ENCODE assay signal across 19 cellular contexts in the genomic region with DNA sequence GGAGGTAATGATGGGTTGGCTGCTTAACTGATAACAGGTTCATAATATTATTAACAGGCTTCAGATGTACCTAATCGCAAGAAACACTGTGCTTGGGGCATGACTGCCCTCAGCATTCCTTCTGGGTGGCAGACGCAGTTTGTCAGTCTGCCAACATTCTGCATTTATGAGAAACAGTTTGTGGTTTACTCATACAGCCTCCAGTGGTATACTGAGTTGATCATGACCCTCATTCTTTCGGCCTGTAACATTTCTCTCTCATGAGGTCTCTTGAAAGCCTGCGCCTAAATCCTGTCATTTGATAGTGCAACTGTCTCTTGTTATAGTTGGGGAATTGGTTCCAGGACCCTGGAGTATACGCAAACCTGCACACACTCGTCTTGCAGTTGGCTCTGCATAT. TPM values are rescaled to one million over a fixed set of nuclear protein-coding genes. Genes with fewer than 3 reads are reported as not detected.
A peak's percentile ranks its signal among the peaks of the same experiment; 100 is the strongest.
DNase-seq lines count a peak whose midpoint lies in the region; ATAC-seq and TF ChIP-seq lines count a peak whose summit lies in the region.
"Had no signal": no experiment of that assay in that cellular context is flagged by ENCODE, and none has a peak within 500 bp of the region (broad histone marks: within the 10 kb centered on the region; RNA-seq: fewer than 3 reads in every experiment).

No MANE protein-coding gene starts in this region.

- POLR2A ChIA-PET in PC-3 (lab: Charles Lee; ENCODE audit: unreplicated experiment), result no interaction called here

- CTCF ChIA-PET in PC-3 (lab: Charles Lee), result no interaction called here

- H3K9me2 ChIP-seq in PC-3 (replicated peaks; ENCODE audit: low read length), result no peaks in the 10 kb centered on the region

- no peak overlapping the region for H2AFZ ChIP-seq in PC-3 (ENCODE audit: low read length)

- H3K27ac ChIP-seq in PC-3 (ENCODE audit: low read length), result no peak overlapping the region
- H3K27ac ChIP-seq: psoas muscle had no signal

- intact Hi-C loops in PC-3 (cut with micrococcal nuclease), result no loop called here

- no peaks in the 10 kb centered on the region for H3K36me3 ChIP-seq in PC-3 (ENCODE audit: low read depth, low read length)

- TF ChIP-seq CTCF in PC-3 (conservative IDR thresholded peaks at IDR 0.05; ENCODE audit: low read depth, low read length), result no peak

- DNase-seq in Daoy (ENCODE audit: low read depth), result peak; percentile 24
- peak; percentile 82 for DNase-seq in PC-3
- DNase-seq in astrocyte of the hippocampus (ENCODE audit: low read depth, low spot score), result peak; percentile 86
- peak; percentile 11 for DNase-seq in kidney glomerular epithelial cell (lab: John Stamatoyannopoulos, UW)
- DNase-seq in pons (ENCODE audit: low spot score), result no peak
- no peak for DNase-seq in ecto neural progenitor cell (ENCODE audit: low spot score)
- no peak for DNase-seq in iPS-NIHi7 (ENCODE audit: extremely low spot score)
- DNase-seq: activated CD4-positive, alpha-beta T cell treated with anti-CD3 and anti-CD28 coated beads for 48 hours; activated T-cell treated with anti-CD3 and anti-CD28 coated beads, Interleukin-2, amount 50 U/mL, for 24 hours; amygdala; DMS53; head of caudate nucleus; Karpas-422; left cardiac atrium; NCI-H2029; psoas muscle; T-helper 1 cell had no signal

- ATAC-seq in PC-3, result peak; percentile 42
- no peak for ATAC-seq in HG02938 (IDR thresholded peaks at IDR 0.05; ENCODE audit: unreplicated experiment)
- ATAC-seq: GM12878, left cardiac atrium, psoas muscle had no signal

- no peaks in the 10 kb centered on the region for H3K9me3 ChIP-seq in PC-3 (ENCODE audit: low read length)
- H3K9me3 ChIP-seq: psoas muscle had no signal

- no peak overlapping the region for H3K9ac ChIP-seq in PC-3 (ENCODE audit: low read length)

- H3F3A ChIP-seq in PC-3 (ENCODE audit: low read length, unreplicated experiment), result no peaks in the 10 kb centered on the region

- no peaks in the 10 kb centered on the region for H4K20me1 ChIP-seq in PC-3 (ENCODE audit: low read length)

- peaks cover 8% of the 10 kb centered on the region for H3K4me1 ChIP-seq in PC-3 (ENCODE audit: insufficient read depth, low read length)

- peaks cover under 1% of the 10 kb centered on the region; the same call in 1 of the 2 replicates for H3K79me2 ChIP-seq in PC-3 (ENCODE audit: low read length)

- no peaks in the 10 kb centered on the region for H3K27me3 ChIP-seq in PC-3 (ENCODE audit: low read length)

- H3K4me2 ChIP-seq in PC-3 (ENCODE audit: low read length), result no peak overlapping the region

- BruUV-seq in PC-3 (replicated peaks; lab: Mats Ljungman, UMichigan), result no TSS peak

- no peak overlapping the region for H3K4me3 ChIP-seq in PC-3 (ENCODE audit: low read length)
- H3K4me3 ChIP-seq: GM12878, psoas muscle had no signal

RNA-seq across cellular contexts. Expression of gene RUSF1, which starts 4.9 kb away (rescaled TPM):
- total RNA-seq in Daoy (2014; rRNA removed; shearing (Covaris generic)), result 33.3 and 35.3 TPM in 2 replicates
- 39.9 and 44.3 TPM in 2 replicates for total RNA-seq in PC-3 (2014; rRNA removed)

RNA-seq across cellular contexts. Expression of gene AHSP, which starts 14.6 kb away (rescaled TPM):
- not detected in 2 replicates for total RNA-seq in Daoy (2014; rRNA removed; shearing (Covaris generic))
- total RNA-seq in PC-3 (2014; rRNA removed), result not detected in 2 replicates
- total RNA-seq: GM12878, left cardiac atrium had no signal

RNA-seq across cellular contexts. Expression of gene SLC5A2, which starts 30.2 kb away (rescaled TPM):
- not detected in 2 replicates for total RNA-seq in Daoy (2014; rRNA removed; shearing (Covaris generic))
- 0.11 TPM in 1 of 2 replicates, not detected in the other for total RNA-seq in PC-3 (2014; rRNA removed)
- total RNA-seq: GM12878, left cardiac atrium, psoas muscle had no signal

RNA-seq across cellular contexts. Expression of gene TGFB1I1, which starts 41.2 kb away (rescaled TPM):
- 20.7 and 22.9 TPM in 2 replicates for total RNA-seq in Daoy (2014; rRNA removed; shearing (Covaris generic))
- 11.2 and 12.5 TPM in 2 replicates for total RNA-seq in PC-3 (2014; rRNA removed)

RNA-seq across cellular contexts. Expression of gene ARMC5, which starts 53.8 kb away (rescaled TPM):
- total RNA-seq in Daoy (2014; rRNA removed; shearing (Covaris generic)), result 13.7 and 16.1 TPM in 2 replicates
- 5.4 and 5.8 TPM in 2 replicates for total RNA-seq in PC-3 (2014; rRNA removed)

Comparison
In these comparisons a context has a peak if more than half of its experiments do, and no peak if none do; other contexts are left out.
1. DNase-seq: peak in Daoy (single experiment), PC-3 (single experiment), astrocyte of the hippocampus (single experiment) and kidney glomerular epithelial cell (single experiment); none in pons (single experiment), ecto neural progenitor cell (single experiment) and iPS-NIHi7 (single experiment).